5 cellular contexts compared by ENCODE assay signal in genomic region chr20:47698142-47698541, GRCh38.
"Had no signal": no experiment of that assay in that cellular context is flagged by ENCODE, and none has a peak within 500 bp of the region (broad histone marks: within the 10 kb centered on the region; RNA-seq: fewer than 3 reads in every experiment).

No MANE protein-coding gene starts in this region.

- DNase-seq: GM23248, GOT3, H7, KG1 had no signal

- H3K4me3 ChIP-seq: GM23248, HAP-1 had no signal

- H3K27ac ChIP-seq: GM23248 had no signal

- H2AFZ ChIP-seq: GM23248 had no signal

- H3K9ac ChIP-seq: GM23248 had no signal

- H3K4me1 ChIP-seq: HAP-1 had no signal

- H3K36me3 ChIP-seq: HAP-1 had no signal

- H3K9me3 ChIP-seq: HAP-1 had no signal
